ENCODE assay signal across 12 cellular contexts in the genomic region with DNA sequence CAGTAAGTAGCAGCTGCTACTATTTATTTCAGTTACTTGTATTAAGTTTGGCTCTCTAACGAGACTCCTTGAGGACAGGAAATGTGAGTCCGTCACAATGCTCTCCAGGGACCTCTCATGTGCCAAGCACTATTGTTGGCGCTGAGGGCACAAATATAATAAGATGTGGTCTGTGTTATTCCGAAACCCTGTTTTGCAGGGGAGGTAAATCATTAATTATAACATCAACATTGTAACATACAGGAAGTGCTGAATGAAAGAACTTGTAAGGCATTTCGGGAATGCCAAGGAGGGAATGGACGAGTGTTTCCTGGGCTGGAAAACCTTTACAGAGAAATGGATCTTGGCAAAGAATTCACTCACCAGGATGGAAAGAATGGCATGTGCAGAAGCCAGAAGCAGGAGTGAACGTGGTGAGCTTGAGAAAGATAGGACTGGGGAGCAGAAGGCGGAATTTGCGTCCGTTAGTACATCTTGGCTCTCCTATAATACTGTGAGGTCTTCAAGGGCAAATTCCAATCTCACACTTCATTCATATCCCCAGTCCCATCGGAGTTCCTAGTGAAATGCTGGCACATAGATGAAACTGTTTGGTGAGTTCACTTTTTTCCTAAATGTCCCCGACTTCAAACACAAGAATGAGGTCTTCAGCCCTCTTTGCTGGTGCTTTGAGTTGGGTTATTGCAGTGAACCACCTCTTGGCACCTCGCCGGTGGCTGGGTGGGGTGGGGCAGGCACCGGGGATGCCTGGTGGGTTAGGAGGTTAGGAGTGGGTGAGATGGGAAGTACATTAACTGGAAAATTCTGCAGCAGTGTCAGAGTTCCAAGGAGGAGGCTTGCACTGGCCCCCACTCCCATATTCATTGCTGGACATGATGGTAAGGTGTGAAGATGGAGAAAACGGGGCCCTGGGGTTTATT. TPM values are rescaled to one million over a fixed set of nuclear protein-coding genes. Genes with fewer than 3 reads are reported as not detected.
DNase-seq lines count a peak whose midpoint lies in the region; ATAC-seq and TF ChIP-seq lines count a peak whose summit lies in the region.
"Had no signal": no experiment of that assay in that cellular context is flagged by ENCODE, and none has a peak within 500 bp of the region (broad histone marks: within the 10 kb centered on the region; RNA-seq: fewer than 3 reads in every experiment).

No MANE protein-coding gene starts in this region.

- no peaks in the 10 kb centered on the region for H4K20me1 ChIP-seq in fibroblast of lung (ENCODE audit: control insufficient read depth, extremely low read depth, insufficient read depth, low read length)

- H3K36me3 Mint-ChIP-seq in Caco-2 (ENCODE audit: insufficient read depth, unreplicated experiment) (peaks cover 76% of the 10 kb centered on the region), osteocyte (ENCODE audit: unreplicated experiment) (peaks cover 19% of the 10 kb centered on the region)

- no peak overlapping the region for H2AFZ ChIP-seq in fibroblast of lung (ENCODE audit: low read length)

- H3K36me3 ChIP-seq in Caco-2 (ENCODE audit: control insufficient read depth, insufficient read depth, low read length) (peaks cover 2% of the 10 kb centered on the region; the same call in 1 of the 2 replicates), fibroblast of lung (ENCODE audit: control insufficient read depth, insufficient read depth, low read length) (peaks cover 4% of the 10 kb centered on the region), MG63 (peaks cover 33% of the 10 kb centered on the region)

- no peak overlapping the region for H3K9ac ChIP-seq in fibroblast of lung (ENCODE audit: insufficient read depth, low read length)

- DNase-seq in Caco-2 (peak; percentile 67 to 74), NCI-H226 (peak; percentile 97), fibroblast of lung (ENCODE audit: low read depth in 2 of 2) (peak; percentile 14 to 88), osteocyte (ENCODE audit: extremely low spot score, unreplicated experiment) (no peak), MG63 (no peak), NCI-H1105 treated with DMSO at 0.1 percent for 48 hours (lab: John Stamatoyannopoulos, UW) (no peak)
- DNase-seq: activated naive CD4-positive, alpha-beta T cell treated with anti-CD3 and anti-CD28 coated beads, Interleukin-2, amount 50 U/mL, for 16 hours; substantia nigra; WERI-Rb-1 had no signal

- H3K4me2 ChIP-seq in fibroblast of lung (ENCODE audit: extremely low read depth, insufficient read depth, low read length), result peak overlapping the region; percentile 7

- no peaks in the 10 kb centered on the region for H3K27me3 Mint-ChIP-seq in Caco-2 (ENCODE audit: insufficient read depth, unreplicated experiment)
- no peaks in the 10 kb centered on the region for H3K27me3 Mint-ChIP-seq in osteocyte (ENCODE audit: unreplicated experiment)

- no peaks in the 10 kb centered on the region for H3K27me3 ChIP-seq in Caco-2 (replicated peaks; ENCODE audit: control insufficient read depth, insufficient read depth, low read length)
- H3K27me3 ChIP-seq in fibroblast of lung (ENCODE audit: control insufficient read depth, insufficient read depth, low read length), result no peaks in the 10 kb centered on the region
- no peaks in the 10 kb centered on the region for H3K27me3 ChIP-seq in MG63

- CTCF ChIA-PET in Caco-2 (lab: Charles Lee), result no interaction called here

- H3K9me3 Mint-ChIP-seq in Caco-2 (ENCODE audit: unreplicated experiment) (no peaks in the 10 kb centered on the region), osteocyte (ENCODE audit: unreplicated experiment) (no peaks in the 10 kb centered on the region)

- H3K9me3 ChIP-seq in Caco-2 (no peaks in the 10 kb centered on the region), fibroblast of lung (ENCODE audit: control insufficient read depth, insufficient read depth, low read depth, low read length) (no peaks in the 10 kb centered on the region), MG63 (no peaks in the 10 kb centered on the region; the same call in 1 of the 2 replicates)

- ATAC-seq in GM18909 (IDR thresholded peaks at IDR 0.05; ENCODE audit: poor library complexity, unreplicated experiment) (no peak), HG02852 (IDR thresholded peaks at IDR 0.05; ENCODE audit: unreplicated experiment) (no peak)

- POLR2A ChIA-PET in Caco-2 (lab: Charles Lee), result interaction anchor here (1.3 kb wide), 1 partner anchor 72 kb away, joined by 4 read pairs; a partner anchor contains a TSS

- no peak overlapping the region for H3K4me3 ChIP-seq in Caco-2 (ENCODE audit: low read depth, low read length)
- no peak overlapping the region for H3K4me3 ChIP-seq in fibroblast of lung (replicated peaks in 1 of 4; ENCODE audit: control extremely low read depth in 1 of 4, insufficient read depth in 1 of 4, low read depth in 3 of 4, low read length in 4 of 4)
- no peak overlapping the region for H3K4me3 ChIP-seq in MG63

- H3K4me1 Mint-ChIP-seq in Caco-2 (ENCODE audit: low read depth, unreplicated experiment) (peaks cover 31% of the 10 kb centered on the region), osteocyte (ENCODE audit: unreplicated experiment) (peaks cover 19% of the 10 kb centered on the region)

- H3K79me2 ChIP-seq in fibroblast of lung (ENCODE audit: control insufficient read depth, insufficient read depth, low read length), result no peaks in the 10 kb centered on the region

- intact Hi-C loops in Caco-2 (cut with micrococcal nuclease; ENCODE audit: unreplicated experiment), result loop anchor here (2.0 kb wide), 1 partner anchor 14 kb away; no protein-coding TSS in a partner anchor

- peaks cover 29% of the 10 kb centered on the region for H3K4me1 ChIP-seq in Caco-2
- peaks cover 12% of the 10 kb centered on the region for H3K4me1 ChIP-seq in fibroblast of lung (ENCODE audit: control insufficient read depth, extremely low read depth, insufficient read depth, low read length)

- TSS peak; percentile 61 for BruUV-seq in Caco-2 (replicated peaks; lab: Mats Ljungman, UMichigan)

- TF ChIP-seq CTCF in Caco-2 (IDR thresholded peaks at IDR 0.05; ENCODE audit: insufficient read depth in 1 of 2, low read depth in 1 of 2, low read length in 1 of 2, severe bottlenecking in 1 of 2, unreplicated experiment in 1 of 2) (no peak), fibroblast of lung (conservative IDR thresholded peaks at IDR 0.05 in 1 of 2, IDR thresholded peaks at IDR 0.05 in 1 of 2; ENCODE audit: low read depth in 1 of 2, low read length in 2 of 2) (no peak), osteocyte (IDR thresholded peaks at IDR 0.05) (no peak)

- peak overlapping the region; percentile 78 for H3K27ac Mint-ChIP-seq in Caco-2 (ENCODE audit: unreplicated experiment)
- H3K27ac Mint-ChIP-seq in osteocyte (ENCODE audit: unreplicated experiment), result peak overlapping the region; percentile 75

- H3K4me3 Mint-ChIP-seq in Caco-2 (ENCODE audit: unreplicated experiment), result peak overlapping the region; percentile 69
- H3K4me3 Mint-ChIP-seq in osteocyte (ENCODE audit: unreplicated experiment), result peak overlapping the region; percentile 41

- H3K27ac ChIP-seq in fibroblast of lung (ENCODE audit: insufficient read depth, low read length), result peak overlapping the region; percentile 15
- H3K27ac ChIP-seq: WERI-Rb-1 had no signal

RNA-seq across cellular contexts. Expression of a gene that starts 11.5 kb away (rescaled TPM):
- total RNA-seq in Caco-2 (2022) (10.8 and 17.1 TPM in 2 replicates), fibroblast of lung (not detected in 2 replicates), osteocyte (not detected in 2 replicates)
- polyA plus RNA-seq in fibroblast of lung, result not detected in 2 replicates
- polyA plus RNA-seq in fibroblast of lung (2012), result not detected in 2 replicates
- not detected in 2 replicates for polyA minus RNA-seq in fibroblast of lung (ENCODE audit: low replicate concordance)
- total RNA-seq in MG63 (2014; rRNA removed; shearing (Covaris generic); ENCODE audit: low replicate concordance), result not detected in 2 replicates
- total RNA-seq: H4 had no signal

RNA-seq across cellular contexts. Expression of a gene that starts 47.9 kb away (rescaled TPM):
- 131 and 137 TPM in 2 replicates for total RNA-seq in Caco-2 (2022)
- 30.3 and 35.5 TPM in 2 replicates for total RNA-seq in fibroblast of lung
- 25.6 and 34.2 TPM in 2 replicates for polyA plus RNA-seq in fibroblast of lung
- 18.1 and 24.6 TPM in 2 replicates for polyA plus RNA-seq in fibroblast of lung (2012)
- polyA minus RNA-seq in fibroblast of lung (ENCODE audit: low replicate concordance), result 23.9 and 60.0 TPM in 2 replicates
- 50.5 and 58.0 TPM in 2 replicates for total RNA-seq in osteocyte
- total RNA-seq in MG63 (2014; rRNA removed; shearing (Covaris generic); ENCODE audit: low replicate concordance), result 31.0 and 40.6 TPM in 2 replicates

Comparison
In these comparisons a context has a peak if more than half of its experiments do, and no peak if none do; other contexts are left out.
1. DNase-seq: peak in Caco-2 (2 of 2), NCI-H226 (single experiment) and fibroblast of lung (2 of 2); none in osteocyte (single experiment), MG63 (single experiment) and NCI-H1105 treated with DMSO at 0.1 percent for 48 hours (single experiment).
2. RNA of a gene that starts 11.5 kb away (total RNA-seq): 10.8 to 17.1 TPM in Caco-2; not detected in fibroblast of lung, not detected in osteocyte and not detected in MG63; every median in the first group is over 10 times any median in the second.